ENCODE assay signal across 8 cellular contexts in genomic region chr17:17921192-17922082, GRCh38. TPM values are rescaled to one million over a fixed set of nuclear protein-coding genes. Genes with fewer than 3 reads are reported as not detected.
DNase-seq lines count a peak whose midpoint lies in the region; TF ChIP-seq lines count a peak whose summit lies in the region.

No MANE protein-coding gene starts in this region.

- BruUV-seq in MCF 10A (replicated peaks; lab: Mats Ljungman, UMichigan) = no TSS peak

- intact Hi-C loops in MCF 10A (cut with micrococcal nuclease) = loop anchor here (1.0 to 2.0 kb wide), 2 partner anchors 51 to 70 kb away; partner anchors contain the start of genes DRC3 and TOM1L2

- no peaks in the 10 kb centered on the region for H3K9me3 Mint-ChIP-seq in activated naive CD4-positive, alpha-beta T cell treated with anti-CD3 and anti-CD28 coated beads, Interleukin-2, amount 50 U/mL, for 24 hours
- H3K9me3 Mint-ChIP-seq in MCF 10A (ENCODE audit: unreplicated experiment) = no peaks in the 10 kb centered on the region

- POLR2A ChIA-PET in MCF 10A (lab: Yijun Ruan, JAX) = interaction anchor here (0.6 to 2.8 kb wide), 14 partner anchors 10 to 241 kb away, joined by 3 to 9 read pairs (median 3); partner anchors contain the start of genes DRC3 and TOM1L2

- H3K27me3 Mint-ChIP-seq in activated naive CD4-positive, alpha-beta T cell treated with anti-CD3 and anti-CD28 coated beads, Interleukin-2, amount 50 U/mL, for 24 hours = no peaks in the 10 kb centered on the region
- no peaks in the 10 kb centered on the region for H3K27me3 Mint-ChIP-seq in MCF 10A (ENCODE audit: insufficient read depth, unreplicated experiment)

- DNase-seq in activated naive CD4-positive, alpha-beta T cell treated with anti-CD3 and anti-CD28 coated beads, Interleukin-2, amount 50 U/mL, for 16 hours = no peak
- peak; percentile 82 for DNase-seq in MCF 10A (ENCODE audit: unreplicated experiment)
- DNase-seq in iris pigment epithelial cell (ENCODE audit: low read depth) = peak; percentile 92
- no peak for DNase-seq in NK-92 treated with Interleukin-12 subunit alpha and Interleukin-12 subunit beta, amount 100 ng/mL, for 24 hours (lab: John Stamatoyannopoulos, UW)
- no peak for DNase-seq in GM13977 (ENCODE audit: low spot score)
- no peak for DNase-seq in GF-D8 (lab: John Stamatoyannopoulos, UW)

- peaks cover 2% of the 10 kb centered on the region for H3K36me3 Mint-ChIP-seq in activated naive CD4-positive, alpha-beta T cell treated with anti-CD3 and anti-CD28 coated beads, Interleukin-2, amount 50 U/mL, for 24 hours
- no peaks in the 10 kb centered on the region for H3K36me3 Mint-ChIP-seq in MCF 10A (ENCODE audit: insufficient read depth, unreplicated experiment)

- in situ Hi-C loops in GM13977 (cut with MboI; ENCODE audit: low pct_unique_long_range_greater_than_20kb, low sequenced_read_pairs, unreplicated experiment) = no loop called here

- peak overlapping the region in 1 of 2 donors; percentile 21 for H3K9ac ChIP-seq in stomach smooth muscle (ENCODE audit: low read length in 2 of 2)

- peaks cover 40% of the 10 kb centered on the region for H3K4me1 ChIP-seq in stomach smooth muscle (ENCODE audit: control insufficient read depth, insufficient read depth, low read length)

- H3K27ac ChIP-seq in stomach smooth muscle (ENCODE audit: low read length) = peak overlapping the region; percentile 62

- no peak overlapping the region for H3K4me3 Mint-ChIP-seq in activated naive CD4-positive, alpha-beta T cell treated with anti-CD3 and anti-CD28 coated beads, Interleukin-2, amount 50 U/mL, for 24 hours
- H3K4me3 Mint-ChIP-seq in MCF 10A (ENCODE audit: unreplicated experiment) = peak overlapping the region; percentile 44

- H3K4me1 Mint-ChIP-seq in activated naive CD4-positive, alpha-beta T cell treated with anti-CD3 and anti-CD28 coated beads, Interleukin-2, amount 50 U/mL, for 24 hours = peaks cover 30% of the 10 kb centered on the region
- H3K4me1 Mint-ChIP-seq in MCF 10A (ENCODE audit: insufficient read depth, unreplicated experiment) = peaks cover 24% of the 10 kb centered on the region

- peak overlapping the region; percentile 47 for H3K27ac Mint-ChIP-seq in activated naive CD4-positive, alpha-beta T cell treated with anti-CD3 and anti-CD28 coated beads, Interleukin-2, amount 50 U/mL, for 24 hours
- peak overlapping the region; percentile 84 for H3K27ac Mint-ChIP-seq in MCF 10A (ENCODE audit: low read depth, unreplicated experiment)

- H3K36me3 ChIP-seq in stomach smooth muscle (ENCODE audit: control insufficient read depth in 2 of 2, insufficient read depth in 2 of 2, low read length in 2 of 2) = no peaks in the 10 kb centered on the region

- no peak overlapping the region for H3K4me3 ChIP-seq in stomach smooth muscle (ENCODE audit: low read length in 2 of 2)

- H3K27me3 ChIP-seq in stomach smooth muscle (ENCODE audit: control insufficient read depth in 1 of 2, insufficient read depth in 2 of 2, low read length in 2 of 2) = no peaks in the 10 kb centered on the region

- CTCF ChIA-PET in MCF 10A (lab: Yijun Ruan, JAX) = interaction anchor here (0.6 to 4.4 kb wide), 21 partner anchors 8 to 1701 kb away, joined by 3 to 43 read pairs (median 4); partner anchors contain the start of genes ATPAF2, DRC3, GID4 and TOM1L2

- no peaks in the 10 kb centered on the region for H3K9me3 ChIP-seq in stomach smooth muscle (ENCODE audit: control insufficient read depth in 2 of 2, low read length in 2 of 2)

- TF ChIP-seq CTCF in MCF 10A (IDR thresholded peaks at IDR 0.05; ENCODE audit: unreplicated experiment) = no peak
- no peak for TF ChIP-seq CTCF in GM13977 (IDR thresholded peaks at IDR 0.05; ENCODE audit: extremely low read depth, insufficient read depth, missing control alignments)

RNA-seq across cellular contexts. Expression of gene TOM1L2, which starts 50.8 kb away (rescaled TPM):
- total RNA-seq in MCF 10A (2022) = 34.2 and 44.3 TPM in 2 replicates

RNA-seq across cellular contexts. Expression of gene DRC3, which starts 51.2 kb away (rescaled TPM):
- total RNA-seq in MCF 10A (2022) = 2.3 and 3.1 TPM in 2 replicates

Comparison
In these comparisons a context has a peak if more than half of its experiments do, and no peak if none do; other contexts are left out.
1. DNase-seq: peak in MCF 10A (single experiment) and iris pigment epithelial cell (single experiment); none in activated naive CD4-positive, alpha-beta T cell treated with anti-CD3 and anti-CD28 coated beads, Interleukin-2, amount 50 U/mL, for 16 hours (single experiment), NK-92 treated with Interleukin-12 subunit alpha and Interleukin-12 subunit beta, amount 100 ng/mL, for 24 hours (single experiment), GM13977 (single experiment) and GF-D8 (single experiment).